In genomic region chr9:129497837-129498450, GRCh38 we compare ENCODE assay signal across 10 cellular contexts.
DNase-seq lines count a peak whose midpoint lies in the region; ATAC-seq and TF ChIP-seq lines count a peak whose summit lies in the region.
"Had no signal": no experiment of that assay in that cellular context is flagged by ENCODE, and none has a peak within 500 bp of the region (broad histone marks: within the 10 kb centered on the region; RNA-seq: fewer than 3 reads in every experiment).

No MANE protein-coding gene starts in this region.

- peak overlapping the region in 6 of 7 donors; percentile 2 to 81 (median 38) for H3K27ac Mint-ChIP-seq in CD4-positive, alpha-beta memory T cell
- H3K27ac Mint-ChIP-seq in WTC11 (no peak overlapping the region), glutamatergic neuron (ENCODE audit: unreplicated experiment) (peak overlapping the region; percentile 98)

- DNase-seq in CD4-positive, alpha-beta memory T cell, result peak in 1 of 5 donors; percentile 22
- DNase-seq in WTC11 (ENCODE audit: low spot score), result no peak
- no peak for DNase-seq in glutamatergic neuron
- DNase-seq in psoas muscle, result peak in 1 of 2 donors; percentile 54
- DNase-seq in NCI-H345 (lab: John Stamatoyannopoulos, UW), result no peak
- DNase-seq in GM19238 (ENCODE audit: insufficient read length, low spot score), result no peak
- DNase-seq in iPS-NIHi11 (ENCODE audit: low spot score), result no peak
- DNase-seq: activated CD4-positive, alpha-beta T cell treated with anti-CD3 and anti-CD28 coated beads for 48 hours; NCI-H1694 treated with DMSO at 0.1 percent for 48 hours had no signal

- intact Hi-C loops in CD4-positive, alpha-beta memory T cell (cut with micrococcal nuclease), result loop anchor here (2.0 to 5.0 kb wide), 2 partner anchors 116 to 323 kb away; no protein-coding TSS in a partner anchor
- intact Hi-C loops in psoas muscle (cut with DNase I), result loop anchor here (5.0 to 10.0 kb wide), 3 partner anchors 49 to 363 kb away; no protein-coding TSS in a partner anchor

- CTCF ChIA-PET in CD4-positive, alpha-beta memory T cell (lab: Charles Lee; ENCODE audit: partially characterized antibody), result no interaction called here
- CTCF ChIA-PET in WTC11 (lab: Charles Lee), result interaction anchor here (0.5 to 4.6 kb wide), 5 partner anchors 14 to 619 kb away, joined by 3 to 26 read pairs (median 7); partner anchors contain the start of gene NTMT1

- no peaks in the 10 kb centered on the region for H3K27me3 Mint-ChIP-seq in CD4-positive, alpha-beta memory T cell
- H3K27me3 Mint-ChIP-seq in WTC11 (ENCODE audit: low read depth) (peaks cover 48% of the 10 kb centered on the region), glutamatergic neuron (ENCODE audit: unreplicated experiment) (peaks cover 10% of the 10 kb centered on the region)

- WGBS in psoas muscle, 3 donors, result 58 to 64% (median 60%) methylated on average over 6 of the region's 6 CpGs

- H3K27ac ChIP-seq in CD4-positive, alpha-beta memory T cell (ENCODE audit: low read depth, low read length), result no peak overlapping the region
- peak overlapping the region; percentile 92 for H3K27ac ChIP-seq in psoas muscle

- POLR2A ChIA-PET in CD4-positive, alpha-beta memory T cell (lab: Charles Lee; ENCODE audit: partially characterized antibody), result interaction anchor here (0.9 to 6.3 kb wide), 7 partner anchors 9 to 320 kb away, joined by 3 to 44 read pairs (median 16); partner anchors contain the start of gene IER5L
- POLR2A ChIA-PET in WTC11 (lab: Charles Lee), result no interaction called here

- H3K4me3 ChIP-seq in CD4-positive, alpha-beta memory T cell (ENCODE audit: low read length in 2 of 2), result no peak overlapping the region
- peak overlapping the region; percentile 81 for H3K4me3 ChIP-seq in psoas muscle

- H3K4me3 Mint-ChIP-seq in CD4-positive, alpha-beta memory T cell, result peak overlapping the region in 7 of 8 donors; percentile 15 to 51 (median 39)
- H3K4me3 Mint-ChIP-seq in WTC11 (peak overlapping the region; percentile 34), glutamatergic neuron (ENCODE audit: unreplicated experiment) (peak overlapping the region; percentile 74)

- H3K4me1 ChIP-seq in CD4-positive, alpha-beta memory T cell (ENCODE audit: insufficient read depth, low read length), result peaks cover 26% of the 10 kb centered on the region
- H3K4me1 ChIP-seq in psoas muscle, result peaks cover 26% of the 10 kb centered on the region

- no peaks in the 10 kb centered on the region for H3K9me3 ChIP-seq in CD4-positive, alpha-beta memory T cell (ENCODE audit: control insufficient read depth in 1 of 2, low read length in 2 of 2)
- no peaks in the 10 kb centered on the region for H3K9me3 ChIP-seq in psoas muscle

- TF ChIP-seq CTCF in WTC11 (IDR thresholded peaks at IDR 0.05), result no peak
- TF ChIP-seq CTCF in glutamatergic neuron (IDR thresholded peaks at IDR 0.05; ENCODE audit: partially characterized antibody, unreplicated experiment), result no peak
- no peak for TF ChIP-seq CTCF in psoas muscle (IDR thresholded peaks at IDR 0.05)

- H3K9me3 Mint-ChIP-seq in CD4-positive, alpha-beta memory T cell, result no peaks in the 10 kb centered on the region
- H3K9me3 Mint-ChIP-seq in WTC11, result no peaks in the 10 kb centered on the region
- H3K9me3 Mint-ChIP-seq in glutamatergic neuron (ENCODE audit: unreplicated experiment), result peaks cover 7% of the 10 kb centered on the region

- H3K36me3 Mint-ChIP-seq in CD4-positive, alpha-beta memory T cell, result peaks cover 4 to 14% of the 10 kb centered on the region in 2 donors
- H3K36me3 Mint-ChIP-seq in WTC11 (no peaks in the 10 kb centered on the region), glutamatergic neuron (ENCODE audit: unreplicated experiment) (no peaks in the 10 kb centered on the region)

- ATAC-seq in WTC11 (no peak), psoas muscle (no peak), GM18505 (IDR thresholded peaks at IDR 0.05; ENCODE audit: unreplicated experiment) (no peak)

- peaks cover 15 to 44% (median 22%) of the 10 kb centered on the region in 4 donors for H3K4me1 Mint-ChIP-seq in CD4-positive, alpha-beta memory T cell
- H3K4me1 Mint-ChIP-seq in WTC11, result peaks cover 54% of the 10 kb centered on the region
- peaks cover 50% of the 10 kb centered on the region for H3K4me1 Mint-ChIP-seq in glutamatergic neuron (ENCODE audit: low read depth, unreplicated experiment)

- TF ChIP-seq POLR2A in GM18505 (IDR thresholded peaks at IDR 0.05; ENCODE audit: borderline replicate concordance, extremely low read depth, insufficient read depth, insufficient read length), result no peak

- H3K27me3 ChIP-seq in CD4-positive, alpha-beta memory T cell (ENCODE audit: insufficient read depth, low read length), result no peaks in the 10 kb centered on the region
- H3K27me3 ChIP-seq in psoas muscle (ENCODE audit: insufficient read depth in 3 of 3, low read length in 2 of 3), result no peaks in the 10 kb centered on the region

- H3K36me3 ChIP-seq in CD4-positive, alpha-beta memory T cell (ENCODE audit: insufficient read depth, low read length), result no peaks in the 10 kb centered on the region
- peaks cover 0 to 2% of the 10 kb centered on the region in 2 donors for H3K36me3 ChIP-seq in psoas muscle (ENCODE audit: insufficient read depth in 1 of 2, low read depth in 1 of 2)

TF ChIP-seq in WTC11, 78 proteins besides CTCF, POLR2A, EP300 and RAD21 (continues in another document):
- TF ChIP-seq E2F4 (CRISPR knock-in tag; IDR thresholded peaks at IDR 0.05; ENCODE audit: borderline replicate concordance, low read depth) (no peak), ZBTB43 (CRISPR knock-in tag; IDR thresholded peaks at IDR 0.05) (no peak), ETV6 (CRISPR knock-in tag; IDR thresholded peaks at IDR 0.05) (no peak), IRF1 (CRISPR knock-in tag; IDR thresholded peaks at IDR 0.05) (no peak), CREM (CRISPR knock-in tag; IDR thresholded peaks at IDR 0.05) (no peak), SMAD3 (CRISPR knock-in tag; IDR thresholded peaks at IDR 0.05; ENCODE audit: borderline replicate concordance) (no peak), ZNF416 (CRISPR knock-in tag; IDR thresholded peaks at IDR 0.05) (no peak), TEAD1 (CRISPR knock-in tag; IDR thresholded peaks at IDR 0.05) (no peak), ATF1 (CRISPR knock-in tag; IDR thresholded peaks at IDR 0.05) (no peak), JAZF1 (CRISPR knock-in tag; IDR thresholded peaks at IDR 0.05) (no peak), ZNF232 (CRISPR knock-in tag; IDR thresholded peaks at IDR 0.05) (no peak), MLX (CRISPR knock-in tag; IDR thresholded peaks at IDR 0.05) (no peak), EMX1 (CRISPR knock-in tag; IDR thresholded peaks at IDR 0.05) (no peak), MXD4 (CRISPR knock-in tag; IDR thresholded peaks at IDR 0.05; ENCODE audit: borderline replicate concordance) (no peak), STAT6 (CRISPR knock-in tag; conservative IDR thresholded peaks at IDR 0.05; ENCODE audit: low read depth) (no peak)
